1 cellular context compared by ENCODE assay signal in genomic region chrX:30493348-30493747, GRCh38.
TF ChIP-seq lines count a peak whose summit lies in the region.

No MANE protein-coding gene starts in this region.

TF ChIP-seq in HCT116, 20 proteins besides CTCF, POLR2A, EP300 and RAD21 (continued from another document):
- TF ChIP-seq REST (IDR thresholded peaks at IDR 0.05; ENCODE audit: low read depth) (no peak), EZH2phosphoT487 (IDR thresholded peaks at IDR 0.05; ENCODE audit: borderline replicate concordance) (no peak), ZNF274 (IDR thresholded peaks at IDR 0.05; ENCODE audit: low read depth, low read length) (no peak), SP1 (IDR thresholded peaks at IDR 0.05; ENCODE audit: low read depth) (no peak), ELF1 (IDR thresholded peaks at IDR 0.05; ENCODE audit: borderline replicate concordance, low read depth) (no peak), EGR1 (IDR thresholded peaks at IDR 0.05; ENCODE audit: low read depth) (no peak), CBX3 (IDR thresholded peaks at IDR 0.05; ENCODE audit: low read depth) (no peak), SIN3A (IDR thresholded peaks at IDR 0.05; ENCODE audit: low read depth) (no peak)
